24 cellular contexts compared by ENCODE assay signal in the genomic region with DNA sequence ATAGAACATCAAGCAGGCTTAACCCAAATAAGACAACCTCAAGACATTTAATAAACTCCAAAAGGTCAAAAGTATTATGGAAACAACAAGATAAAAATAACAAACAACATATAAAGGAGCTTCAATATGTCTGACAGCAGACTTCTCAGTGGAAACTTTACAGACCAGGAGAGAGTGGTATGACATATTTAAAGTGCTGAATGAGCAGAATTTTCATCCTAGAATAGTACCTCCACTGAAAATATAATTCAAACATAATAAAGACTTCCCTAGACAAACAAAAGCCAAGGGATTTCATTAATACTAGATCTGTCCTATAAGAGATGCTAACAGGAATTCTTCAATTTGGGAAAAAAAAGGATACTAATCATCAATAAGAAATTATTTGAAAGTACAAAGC.
"Had no signal": no experiment of that assay in that cellular context is flagged by ENCODE, and none has a peak within 500 bp of the region (broad histone marks: within the 10 kb centered on the region; RNA-seq: fewer than 3 reads in every experiment).

No MANE protein-coding gene starts in this region.

- H3K4me3 ChIP-seq: coronary artery, dorsolateral prefrontal cortex, esophagus squamous epithelium, gastrocnemius medialis, heart right ventricle, left lung, lower lobe of right lung, mucosa of descending colon had no signal

- H3K9me3 ChIP-seq: esophagus squamous epithelium, gastrocnemius medialis, lower lobe of right lung had no signal

- ATAC-seq: gastrocnemius medialis, heart right ventricle, left cardiac atrium, left lung, left ventricle myocardium superior, lower lobe of right lung, mucosa of descending colon had no signal

- H3K27ac ChIP-seq: coronary artery, dorsolateral prefrontal cortex, esophagus squamous epithelium, gastrocnemius medialis, heart right ventricle, left lung, lower lobe of right lung had no signal

- H3K36me3 ChIP-seq: esophagus squamous epithelium, gastrocnemius medialis, heart right ventricle, left lung, lower lobe of right lung had no signal

- FAIRE-seq: colon, endothelial cell of umbilical vein, islet of Langerhans, keratinocyte had no signal

- H3K4me1 ChIP-seq: esophagus squamous epithelium, gastrocnemius medialis, heart right ventricle, left lung, lower lobe of right lung had no signal

- H3K27me3 ChIP-seq: dorsolateral prefrontal cortex, esophagus squamous epithelium, gastrocnemius medialis, heart right ventricle, left lung had no signal

- DNase-seq: dermis blood vessel endothelial cell; dorsolateral prefrontal cortex; effector CD4-positive, alpha-beta T cell; effector memory CD4-positive, alpha-beta T cell; esophagus squamous epithelium; foreskin fibroblast; foreskin melanocyte; gastrocnemius medialis; glutamatergic neuron; head of caudate nucleus; heart right ventricle; hippocampal formation; left cardiac atrium; left lung; left ventricle myocardium superior; lower lobe of right lung; mesenchymal stem cell; mucosa of descending colon; naive B cell had no signal
